29 cellular contexts compared by ENCODE assay signal in the genomic region with DNA sequence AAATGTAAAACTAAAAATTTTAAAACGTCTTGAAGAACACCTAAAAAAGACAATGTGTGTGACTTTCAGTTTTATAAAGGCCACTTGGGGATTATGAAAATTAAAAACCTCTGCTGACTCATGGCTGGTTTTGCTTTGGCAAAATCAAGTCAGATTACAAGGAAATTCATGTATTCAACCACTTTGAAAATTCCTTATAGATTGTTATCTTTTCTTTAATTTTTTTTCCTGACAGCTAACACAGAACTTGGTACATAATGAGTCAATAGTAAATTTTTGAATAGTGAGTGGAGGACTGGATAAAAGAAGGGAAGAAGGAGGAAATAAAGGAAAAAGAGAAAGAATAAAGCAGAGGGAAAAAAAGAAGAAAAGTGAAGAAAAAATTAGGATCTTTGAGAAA.
"Had no signal": no experiment of that assay in that cellular context is flagged by ENCODE, and none has a peak within 500 bp of the region (broad histone marks: within the 10 kb centered on the region; RNA-seq: fewer than 3 reads in every experiment).

No MANE protein-coding gene starts in this region.

- ATAC-seq: body of pancreas had no signal

- H3K27ac ChIP-seq: body of pancreas, breast epithelium, SJCRH30, VCaP had no signal

- DNase-seq: activated B cell treated with CpG ODN at 0.5 μM for 24 hours; activated CD4-positive, alpha-beta memory T cell treated with anti-CD3 and anti-CD28 coated beads for 36 hours; activated CD4-positive, alpha-beta T cell treated with anti-CD3 and anti-CD28 coated beads for 4 hours; activated CD4-positive, alpha-beta T cell treated with anti-CD3 and anti-CD28 coated beads, Interleukin-2, amount 50 U/mL, for 1 hour; activated CD4-positive, CD25-positive, alpha-beta regulatory T cell treated with anti-CD3 and anti-CD28 coated beads, Interleukin-2, amount 50 U/mL, for 72 hours; activated CD8-positive, alpha-beta memory T cell treated with anti-CD3 and anti-CD28 coated beads, Interleukin-2, amount 50 U/mL, for 4 hours; activated effector memory CD4-positive, alpha-beta T cell treated with Interleukin-2 at 50 U/mL for 16 hours; activated naive CD4-positive, alpha-beta T cell treated with anti-CD3 and anti-CD28 coated beads, Interleukin-2, amount 10 ng/mL, durations not matched to agents 7 days and 5 days; activated naive CD8-positive, alpha-beta T cell treated with anti-CD3 and anti-CD28 coated beads for 36 hours; activated T-cell treated with anti-CD3 and anti-CD28 coated beads, Interleukin-2, amount 50 U/mL, for 48 hours; amygdala; body of pancreas; NCI-H1092; NCI-H1436 treated with DMSO at 0.1 percent for 48 hours; NCI-H187; NCI-H2029 treated with DMSO at 0.1 percent for 48 hours; NCI-H2107; NCI-H2171; NCI-H510A; NCI-H526; NCI-H748 treated with DMSO at 0.1 percent for 48 hours; SHP77; SJCRH30; SW 1271; T-helper 1 cell; T-helper 2 cell; T-helper 9 cell had no signal

- H3K4me3 ChIP-seq: body of pancreas, breast epithelium, SJCRH30 had no signal

- H3K9me3 ChIP-seq: body of pancreas, breast epithelium, SJCRH30 had no signal

- H3K4me1 ChIP-seq: body of pancreas, breast epithelium, SJCRH30 had no signal

- H3K36me3 ChIP-seq: breast epithelium, SJCRH30 had no signal

- H3K27me3 ChIP-seq: body of pancreas, breast epithelium, SJCRH30 had no signal
